Comparison of ENCODE assay signal across 22 cellular contexts in the genomic region with DNA sequence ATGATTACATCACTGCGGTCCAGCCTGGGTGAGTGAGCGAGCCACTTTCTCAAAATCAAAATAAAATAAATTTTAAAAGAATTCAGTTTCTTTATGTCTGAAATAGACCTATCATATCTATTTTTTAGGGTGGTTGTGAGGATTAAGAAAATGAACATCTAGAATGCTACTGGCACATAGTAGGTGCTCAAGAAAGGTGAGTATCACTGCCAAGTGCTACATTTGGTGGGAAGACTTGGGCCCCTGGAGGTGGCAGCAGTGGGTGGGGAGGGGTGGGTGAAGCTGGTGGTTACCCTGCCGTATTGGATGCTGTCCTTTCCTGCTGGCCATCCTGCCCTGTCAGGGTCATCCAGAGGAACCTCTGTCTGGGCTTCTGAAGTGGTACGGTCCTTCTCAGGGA. TPM values are rescaled to one million over a fixed set of nuclear protein-coding genes. Genes with fewer than 3 reads are reported as not detected.
"Had no signal": no experiment of that assay in that cellular context is flagged by ENCODE, and none has a peak within 500 bp of the region (broad histone marks: within the 10 kb centered on the region; RNA-seq: fewer than 3 reads in every experiment).

No MANE protein-coding gene starts in this region.

- H3K36me3 ChIP-seq: colonic mucosa, esophagus muscularis mucosa, gastroesophageal sphincter, heart left ventricle had no signal

- H3K4me3 ChIP-seq: colonic mucosa, esophagus muscularis mucosa, gastroesophageal sphincter, heart left ventricle, hepatocyte, left lung, lower lobe of right lung, mucosa of descending colon had no signal

- H3K4me1 ChIP-seq: colonic mucosa, foreskin keratinocyte, gastroesophageal sphincter, left lung, lower lobe of right lung had no signal

- ATAC-seq: foreskin keratinocyte, gastroesophageal sphincter, heart left ventricle, left cardiac atrium, left lung, left ventricle myocardium superior, lower lobe of right lung, mucosa of descending colon had no signal

- H3K27me3 Mint-ChIP-seq: dendritic cell treated with granulocyte-macrophage colony-stimulating factor and Interleukin-4, amounts not matched to agents 40 ng/mL and 50 ng/mL, for 4 days had no signal

- H3K4me3 Mint-ChIP-seq: dendritic cell treated with granulocyte-macrophage colony-stimulating factor and Interleukin-4, amounts not matched to agents 40 ng/mL and 50 ng/mL, for 4 days; immature natural killer cell; mesothelial cell of epicardium; naive B cell had no signal

- H3K27ac ChIP-seq: colonic mucosa, esophagus muscularis mucosa, foreskin keratinocyte, gastroesophageal sphincter, heart left ventricle, hepatocyte, left lung, lower lobe of right lung had no signal

- H3K27ac Mint-ChIP-seq: dendritic cell treated with granulocyte-macrophage colony-stimulating factor and Interleukin-4, amounts not matched to agents 40 ng/mL and 50 ng/mL, for 4 days; immature natural killer cell; mesothelial cell of epicardium; naive B cell had no signal

- FAIRE-seq: endothelial cell of umbilical vein, frontal cortex had no signal

- DNase-seq: colonic mucosa; cortex of kidney; effector CD8-positive, alpha-beta T cell; foreskin keratinocyte; hypothalamus; immature natural killer cell; islet precursor cell; left cardiac atrium; left lung; left ventricle myocardium superior; lower lobe of right lung; mesenchymal stem cell; mucosa of descending colon; naive B cell had no signal

- H3K9me3 ChIP-seq: colonic mucosa, gastroesophageal sphincter, left lung, lower lobe of right lung had no signal

- H3K4me1 Mint-ChIP-seq: immature natural killer cell, mesothelial cell of epicardium, naive B cell had no signal

- H3K9me3 Mint-ChIP-seq: dendritic cell treated with granulocyte-macrophage colony-stimulating factor and Interleukin-4, amounts not matched to agents 40 ng/mL and 50 ng/mL, for 4 days; immature natural killer cell had no signal

- H3K27me3 ChIP-seq: colonic mucosa, esophagus muscularis mucosa, foreskin keratinocyte, gastroesophageal sphincter, heart left ventricle, hepatocyte, left lung had no signal

- H3K36me3 Mint-ChIP-seq: immature natural killer cell, mesothelial cell of epicardium, naive B cell had no signal

RNA-seq across cellular contexts. Expression of a gene that starts 50.3 kb away (rescaled TPM):
- total RNA-seq: foreskin keratinocyte had no signal
